Comparison of ENCODE assay signal across 8 cellular contexts in genomic region chr16:89560413-89561194, GRCh38. TPM values are rescaled to one million over a fixed set of nuclear protein-coding genes. Genes with fewer than 3 reads are reported as not detected.
A peak's percentile ranks its signal among the peaks of the same experiment; 100 is the strongest.
DNase-seq lines count a peak whose midpoint lies in the region; ATAC-seq and TF ChIP-seq lines count a peak whose summit lies in the region.

RPL13 (plus strand) TSS chr16:89560682; CDS start chr16:89560960, 278 bp downstream.

- peak within 1 kb of the TSS; percentile 94 for H4K91ac ChIP-seq in trophoblast cell (ENCODE audit: low read depth, low read length)

- no peaks in the 10 kb centered on the region for H3K27me3 Mint-ChIP-seq in T-cell

- DNase-seq in NCI-H146 (lab: John Stamatoyannopoulos, UW) (peak; percentile 90), T-cell (peak; percentile 82 to 95 (median 92)), cardiac septum (ENCODE audit: low spot score) (peak; percentile 98), trophoblast cell (peak; percentile 98), tibial nerve (ENCODE audit: low spot score in 2 of 2) (peak; percentile 89 to 90)

- peak within 1 kb of the TSS; percentile 96 for H4K12ac ChIP-seq in trophoblast cell (ENCODE audit: low read depth, low read length)

- TF ChIP-seq POLR2A in tibial nerve (IDR thresholded peaks at IDR 0.05): peak; percentile 94 to 97

- no peaks in the 10 kb centered on the region for H3K27me3 ChIP-seq in trophoblast cell (ENCODE audit: insufficient read depth, low read length)
- no peaks in the 10 kb centered on the region for H3K27me3 ChIP-seq in tibial nerve

- H3K4me1 ChIP-seq in trophoblast cell (ENCODE audit: control insufficient read depth in 1 of 2, insufficient read depth in 2 of 2, low read length in 2 of 2): peaks cover 17 to 21% of the 10 kb centered on the region in 2 experiments
- H3K4me1 ChIP-seq in tibial nerve: peaks cover 0 to 74% (median 29%) of the 10 kb centered on the region in 4 donors

- peaks cover 17% of the 10 kb centered on the region for H3K79me2 ChIP-seq in trophoblast cell (ENCODE audit: control insufficient read depth, insufficient read depth, low read length, poor library complexity)

- H3K9me3 ChIP-seq in trophoblast cell (ENCODE audit: insufficient read depth, low read depth, low read length) (no peaks in the 10 kb centered on the region), tibial nerve (no peaks in the 10 kb centered on the region)

- POLR2A ChIA-PET in T-cell (lab: Charles Lee): no interaction called here

- H3K36me3 ChIP-seq in trophoblast cell (ENCODE audit: control insufficient read depth in 1 of 2, insufficient read depth in 2 of 2, low read length in 2 of 2): peaks cover 49 to 56% of the 10 kb centered on the region in 2 experiments
- H3K36me3 ChIP-seq in tibial nerve: peaks cover 5 to 60% (median 12%) of the 10 kb centered on the region in 3 donors

- H4K8ac ChIP-seq in trophoblast cell (ENCODE audit: low read depth, low read length): peak within 1 kb of the TSS; percentile 98

- peak within 1 kb of the TSS; percentile 100 for H3K9ac ChIP-seq in trophoblast cell (ENCODE audit: low read length)

- TF ChIP-seq EP300 in tibial nerve (IDR thresholded peaks at IDR 0.05): peak; percentile 72 to 98

- H3K23ac ChIP-seq in trophoblast cell (ENCODE audit: low read length): peak within 1 kb of the TSS; percentile 2

- peak within 1 kb of the TSS; percentile 89 for H2AFZ ChIP-seq in trophoblast cell (ENCODE audit: insufficient read depth, low read length, poor library complexity)

- H2BK12ac ChIP-seq in trophoblast cell (ENCODE audit: low read length): no peak within 1 kb of the TSS

- H2BK5ac ChIP-seq in trophoblast cell (ENCODE audit: low read depth, low read length, poor library complexity): peak within 1 kb of the TSS; percentile 91

- H3K14ac ChIP-seq in trophoblast cell (ENCODE audit: low read length): peak within 1 kb of the TSS; percentile 97

- H3K36me3 Mint-ChIP-seq in T-cell: peaks cover 37% of the 10 kb centered on the region

- 0 to 1% (median 0%) methylated on average over 77 to 88 of the region's 88 CpGs for WGBS in adipose tissue, 3 donors
- WGBS in trophoblast cell (ENCODE audit: extremely low coverage, insufficient coverage, insufficient read length): no CpG with 5 or more reads among the region's 88 CpGs
- 0% methylated on average over 43 of the region's 88 CpGs for WGBS in tibial nerve, 2 donors

- ATAC-seq in HG02798 (IDR thresholded peaks at IDR 0.05; ENCODE audit: poor library complexity, unreplicated experiment) (peak; percentile 90), T-cell (replicated peaks in 1 of 4) (peak; percentile 93 to 94 (median 93))

- H2BK120ac ChIP-seq in trophoblast cell (ENCODE audit: insufficient read depth, low read length, poor library complexity): peak within 1 kb of the TSS; percentile 60

- CTCF ChIA-PET in T-cell (lab: Charles Lee): no interaction called here

- peak within 1 kb of the TSS; percentile 95 for H3K4me3 ChIP-seq in trophoblast cell (ENCODE audit: low read depth, low read length)
- peak within 1 kb of the TSS; percentile 80 to 96 (median 90) for H3K4me3 ChIP-seq in tibial nerve

- peak; percentile 11 for TF ChIP-seq CTCF in GM12873 (IDR thresholded peaks at IDR 0.05; ENCODE audit: insufficient read depth, low read depth, low read length, missing control alignments)
- TF ChIP-seq CTCF in tibial nerve (IDR thresholded peaks at IDR 0.05): peak in 2 of 5 experiments; percentile 20 to 39

- peak within 1 kb of the TSS; percentile 80 for H2AK5ac ChIP-seq in trophoblast cell (ENCODE audit: low read length)

- peak within 1 kb of the TSS; percentile 87 for H3K4me2 ChIP-seq in trophoblast cell (ENCODE audit: low read length)

- H3K4me1 Mint-ChIP-seq in T-cell: peaks cover 51 to 56% (median 56%) of the 10 kb centered on the region in 3 donors

- H3K27ac ChIP-seq in adipose tissue (ENCODE audit: low read depth, low read length) (peak within 1 kb of the TSS; percentile 87), trophoblast cell (ENCODE audit: low read depth, low read length) (peak within 1 kb of the TSS; percentile 97), tibial nerve (peak within 1 kb of the TSS; percentile 70 to 99 (median 98))

- H3K9me3 Mint-ChIP-seq in T-cell: no peaks in the 10 kb centered on the region

- H3K4ac ChIP-seq in trophoblast cell (ENCODE audit: low read depth, low read length): peak within 1 kb of the TSS; percentile 96

- intact Hi-C loops in cardiac septum (cut with DNase I): no loop called here

- H3K18ac ChIP-seq in trophoblast cell (ENCODE audit: low read length): peak within 1 kb of the TSS; percentile 93

- H3K79me1 ChIP-seq in trophoblast cell (ENCODE audit: low read length): peaks cover 11% of the 10 kb centered on the region

- H3K4me3 Mint-ChIP-seq in T-cell: peak within 1 kb of the TSS; percentile 93 to 97 (median 96)

- H3K27ac Mint-ChIP-seq in T-cell: peak within 1 kb of the TSS; percentile 96 to 97

RNA-seq across cellular contexts. Expression of gene RPL13, which starts in this region (rescaled TPM):
- total RNA-seq in T-cell (1,000 to 10,000 TPM; 4,444 to 6,530 (median 5,942) TPM), cardiac septum (882 TPM), tibial nerve (1,000 to 10,000 TPM; 5,811 to 9,745 (median 6,935) TPM)
- 1,000 to 10,000 TPM; 5,860 to 8,120 (median 6,597) TPM for polyA plus RNA-seq in adipose tissue
- 2,265 and 2,343 TPM in 2 replicates for polyA plus RNA-seq in trophoblast cell (2013)

Comparison
In these comparisons a context has a peak if more than half of its experiments do, and no peak if none do; other contexts are left out.
1. Peak in every context shown above with its lines: DNase-seq, ATAC-seq, H3K4me3 ChIP-seq and H3K27ac ChIP-seq.